1 cellular context compared by ENCODE assay signal in genomic region chr6:41677430-41678045, GRCh38.
TF ChIP-seq lines count a peak whose summit lies in the region.

No MANE protein-coding gene starts in this region.

TF ChIP-seq in WTC11, 78 proteins besides CTCF, POLR2A, EP300 and RAD21 (continued from another document):
- TF ChIP-seq AFF4 (CRISPR knock-in tag; IDR thresholded peaks at IDR 0.05; ENCODE audit: borderline replicate concordance) (no peak), JAZF1 (CRISPR knock-in tag; IDR thresholded peaks at IDR 0.05) (no peak)
TF ChIP-seq in WTC11: peak in this region for 1.
